ENCODE assay signal across 8 cellular contexts in the genomic region with DNA sequence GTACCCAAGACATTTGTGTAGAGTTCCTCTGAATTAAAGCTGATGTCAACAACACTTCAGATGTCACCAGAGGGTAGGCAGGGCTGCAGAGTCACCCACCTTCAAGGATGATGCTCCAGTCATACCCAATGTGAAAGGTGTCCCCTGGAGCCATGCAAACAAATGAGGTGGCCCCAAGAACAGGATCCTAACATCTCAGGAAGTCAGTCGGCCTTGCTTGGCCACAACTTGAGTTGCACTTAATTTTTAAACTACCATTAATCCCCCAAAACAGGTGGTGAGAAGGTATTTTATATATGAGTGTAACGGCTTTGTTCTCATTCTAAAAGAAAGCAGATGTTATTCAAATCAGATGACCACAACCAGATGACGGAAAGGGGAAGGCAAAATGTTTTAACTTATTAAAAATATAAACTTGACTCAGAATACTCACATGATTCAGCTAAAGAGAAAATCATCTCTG. TPM values are rescaled to one million over a fixed set of nuclear protein-coding genes. Genes with fewer than 3 reads are reported as not detected.
DNase-seq lines count a peak whose midpoint lies in the region; ATAC-seq and TF ChIP-seq lines count a peak whose summit lies in the region.

No MANE protein-coding gene starts in this region.

- H4K91ac ChIP-seq in IMR-90 (ENCODE audit: insufficient read depth, low read depth, low read length): no peak overlapping the region

- WGBS in IMR-90 (ENCODE audit: extremely low coverage in 2 of 2, insufficient read length in 1 of 2), 2 experiments: no CpG with 5 or more reads among the region's 3 CpGs

- H2BK20ac ChIP-seq in IMR-90 (ENCODE audit: low read depth, low read length): no peak overlapping the region

- no peak overlapping the region for H3K27ac ChIP-seq in IMR-90 (ENCODE audit: insufficient read depth, low read length)
- no peak overlapping the region for H3K27ac ChIP-seq in left ventricle myocardium inferior (replicated peaks)
- no peak overlapping the region for H3K27ac ChIP-seq in uterus

- dilution Hi-C loops in IMR-90 (cut with HindIII; ENCODE audit: low sequenced_read_pairs, unreplicated experiment): no loop called here

- POLR2A ChIA-PET in IMR-90 (lab: Charles Lee; ENCODE audit: unreplicated experiment): no interaction called here

- H3K23ac ChIP-seq in IMR-90 (ENCODE audit: low read depth, low read length): no peak overlapping the region

- H3K4me3 ChIP-seq in IMR-90 (ENCODE audit: insufficient read depth, low read depth, low read length) (no peak overlapping the region), left ventricle myocardium inferior (no peak overlapping the region), uterus (no peak overlapping the region)

- no TSS peak for BruUV-seq in IMR-90 (replicated peaks; lab: Mats Ljungman, UMichigan)

- H4K5ac ChIP-seq in IMR-90 (ENCODE audit: low read depth, low read length): no peak overlapping the region

- H3K56ac ChIP-seq in IMR-90 (ENCODE audit: extremely low read depth, insufficient read depth, low read length): no peak overlapping the region

- H3K9ac ChIP-seq in IMR-90 (ENCODE audit: low read depth, low read length): no peak overlapping the region

- TF ChIP-seq POLR2A in IMR-90 (IDR thresholded peaks at IDR 0.05; ENCODE audit: low read depth, low read length): no peak
- TF ChIP-seq POLR2A in uterus (IDR thresholded peaks at IDR 0.05): no peak

- no peak overlapping the region for H2AFZ ChIP-seq in IMR-90 (replicated peaks; ENCODE audit: low read length, poor library complexity)

- no peak overlapping the region for H3K4ac ChIP-seq in IMR-90 (ENCODE audit: low read depth, low read length)

- ATAC-seq in GM18858 (IDR thresholded peaks at IDR 0.05; ENCODE audit: unreplicated experiment) (peak; percentile 40), GM21619 (IDR thresholded peaks at IDR 0.05; ENCODE audit: unreplicated experiment) (peak; percentile 55), IMR-90 (ENCODE audit: low read depth) (no peak), esophagus mucosa (peak; percentile 43)

- H4K8ac ChIP-seq in IMR-90 (ENCODE audit: low read depth in 2 of 2, low read length in 2 of 2): no peak overlapping the region

- CTCF ChIA-PET in IMR-90 (lab: Yijun Ruan, JAX): no interaction called here

- H2BK120ac ChIP-seq in IMR-90 (ENCODE audit: low read depth, low read length): no peak overlapping the region

- no peaks in the 10 kb centered on the region for H3K27me3 ChIP-seq in IMR-90 (ENCODE audit: control insufficient read depth, insufficient read depth, low read length)
- H3K27me3 ChIP-seq in left ventricle myocardium inferior (ENCODE audit: low read depth): no peaks in the 10 kb centered on the region
- H3K27me3 ChIP-seq in uterus: no peaks in the 10 kb centered on the region

- in situ Hi-C loops in IMR-90 (cut with MboI; ENCODE audit: low sequenced_read_pairs): no loop called here

- H2AK5ac ChIP-seq in IMR-90 (ENCODE audit: low read depth, low read length): no peak overlapping the region

- H3K14ac ChIP-seq in IMR-90 (replicated peaks; ENCODE audit: low read depth, low read length): no peak overlapping the region

- no peak overlapping the region for H2AK9ac ChIP-seq in IMR-90 (replicated peaks; ENCODE audit: low read depth, low read length, poor library complexity)

- H3K4me1 ChIP-seq in IMR-90 (ENCODE audit: control insufficient read depth, insufficient read depth, low read length) (peaks cover 18% of the 10 kb centered on the region), left ventricle myocardium inferior (peaks cover 25% of the 10 kb centered on the region), uterus (peaks cover 0 to 5% of the 10 kb centered on the region in 2 donors)

- peaks cover 0 to 5% of the 10 kb centered on the region in 2 experiments; a peak in 2 of 4 replicates for H3K79me1 ChIP-seq in IMR-90 (ENCODE audit: low read depth in 1 of 2, low read length in 2 of 2)

- intact Hi-C loops in IMR-90 (cut with micrococcal nuclease): no loop called here
- intact Hi-C loops in left ventricle myocardium inferior (cut with micrococcal nuclease): no loop called here
- intact Hi-C loops in uterus (cut with DNase I; ENCODE audit: low total_unique reads): no loop called here

- no peak overlapping the region for H3K18ac ChIP-seq in IMR-90 (ENCODE audit: low read depth, low read length)

- no peaks in the 10 kb centered on the region for H3K36me3 ChIP-seq in IMR-90 (ENCODE audit: control insufficient read depth, insufficient read depth, low read length)
- no peaks in the 10 kb centered on the region for H3K36me3 ChIP-seq in left ventricle myocardium inferior
- no peaks in the 10 kb centered on the region for H3K36me3 ChIP-seq in uterus

- H3K4me2 ChIP-seq in IMR-90 (ENCODE audit: low read depth, low read length): no peak overlapping the region

- H3K9me1 ChIP-seq in IMR-90 (ENCODE audit: insufficient read depth, low read length): peaks cover 10% of the 10 kb centered on the region

- DNase-seq in IMR-90 (no peak), DMS 273 (lab: John Stamatoyannopoulos, UW; ENCODE audit: unreplicated experiment) (no peak), left ventricle myocardium inferior (no peak), uterus (no peak), A172 (ENCODE audit: low spot score) (no peak)

- TF ChIP-seq CTCF in IMR-90 (conservative IDR thresholded peaks at IDR 0.05; ENCODE audit: low read depth, low read length) (no peak), left ventricle myocardium inferior (IDR thresholded peaks at IDR 0.05; ENCODE audit: borderline replicate concordance) (no peak), uterus (IDR thresholded peaks at IDR 0.05) (no peak)

- no peak overlapping the region for H2BK5ac ChIP-seq in IMR-90 (ENCODE audit: low read depth, low read length, poor library complexity, severe bottlenecking)

- H4K20me1 ChIP-seq in IMR-90 (ENCODE audit: insufficient read depth, low read length): no peaks in the 10 kb centered on the region

- H3K9me3 ChIP-seq in IMR-90 (ENCODE audit: control insufficient read depth, insufficient read depth, low read length): no peaks in the 10 kb centered on the region
- no peaks in the 10 kb centered on the region for H3K9me3 ChIP-seq in left ventricle myocardium inferior (replicated peaks)
- H3K9me3 ChIP-seq in uterus: no peaks in the 10 kb centered on the region

- TF ChIP-seq RAD21 in IMR-90 (IDR thresholded peaks at IDR 0.05; ENCODE audit: low read length): no peak

- H2BK15ac ChIP-seq in IMR-90 (ENCODE audit: low read depth, low read length): 0 out of 3 replicates have a peak overlapping the region, but pooled peaks have one; percentile 65

TF ChIP-seq in IMR-90, 13 proteins besides CTCF, POLR2A, EP300 and RAD21:
- TF ChIP-seq CHD1 (IDR thresholded peaks at IDR 0.05; ENCODE audit: low read depth, low read length) (no peak), NFE2L2 (IDR thresholded peaks at IDR 0.05; ENCODE audit: low read depth, low read length) (no peak)
- TF ChIP-seq, protein P1, sequence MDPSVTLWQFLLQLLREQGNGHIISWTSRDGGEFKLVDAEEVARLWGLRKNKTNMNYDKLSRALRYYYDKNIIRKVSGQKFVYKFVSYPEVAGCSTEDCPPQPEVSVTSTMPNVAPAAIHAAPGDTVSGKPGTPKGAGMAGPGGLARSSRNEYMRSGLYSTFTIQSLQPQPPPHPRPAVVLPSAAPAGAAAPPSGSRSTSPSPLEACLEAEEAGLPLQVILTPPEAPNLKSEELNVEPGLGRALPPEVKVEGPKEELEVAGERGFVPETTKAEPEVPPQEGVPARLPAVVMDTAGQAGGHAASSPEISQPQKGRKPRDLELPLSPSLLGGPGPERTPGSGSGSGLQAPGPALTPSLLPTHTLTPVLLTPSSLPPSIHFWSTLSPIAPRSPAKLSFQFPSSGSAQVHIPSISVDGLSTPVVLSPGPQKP (IDR thresholded peaks at IDR 0.05; ENCODE audit: borderline replicate concordance, low read depth, low read length): no peak
- TF ChIP-seq, protein P2, sequence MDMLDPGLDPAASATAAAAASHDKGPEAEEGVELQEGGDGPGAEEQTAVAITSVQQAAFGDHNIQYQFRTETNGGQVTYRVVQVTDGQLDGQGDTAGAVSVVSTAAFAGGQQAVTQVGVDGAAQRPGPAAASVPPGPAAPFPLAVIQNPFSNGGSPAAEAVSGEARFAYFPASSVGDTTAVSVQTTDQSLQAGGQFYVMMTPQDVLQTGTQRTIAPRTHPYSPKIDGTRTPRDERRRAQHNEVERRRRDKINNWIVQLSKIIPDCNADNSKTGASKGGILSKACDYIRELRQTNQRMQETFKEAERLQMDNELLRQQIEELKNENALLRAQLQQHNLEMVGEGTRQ (IDR thresholded peaks at IDR 0.05; ENCODE audit: low read depth, low read length): no peak

RNA-seq across cellular contexts. Expression of a gene that starts 21.1 kb away (rescaled TPM):
- 6.1 TPM in 2 replicates for total RNA-seq in IMR-90 (2012; rRNA removed)
- polyA plus RNA-seq in IMR-90 (2012; rRNA removed): 7.0 and 9.1 TPM in 2 replicates
- 2.8 and 2.9 TPM in 2 replicates for polyA plus RNA-seq in IMR-90 (2012; cell fraction: cytosol; rRNA removed)
- 1.4 and 6.8 TPM in 2 replicates for polyA plus RNA-seq in IMR-90 (2012; cell fraction: nucleus; rRNA removed; ENCODE audit: low replicate concordance)
- 576 TPM for total RNA-seq in esophagus mucosa
- total RNA-seq in left ventricle myocardium inferior: 23.4 TPM
- total RNA-seq in uterus: 10 to 100 TPM in 2 of 4 donors, 1 to 10 TPM in 2; 7.7 to 28.2 (median 17.2) TPM
- 12.9 and 15.0 TPM in 2 replicates for total RNA-seq in A172 (2014; rRNA removed; shearing (Covaris generic))

RNA-seq across cellular contexts. Expression of a gene that starts 40.4 kb away (rescaled TPM):
- 2.3 and 2.5 TPM in 2 replicates for total RNA-seq in IMR-90 (2012; rRNA removed)
- polyA plus RNA-seq in IMR-90 (2012; rRNA removed): 2.2 and 2.3 TPM in 2 replicates
- 1.1 and 1.5 TPM in 2 replicates for polyA plus RNA-seq in IMR-90 (2012; cell fraction: cytosol; rRNA removed)
- polyA plus RNA-seq in IMR-90 (2012; cell fraction: nucleus; rRNA removed; ENCODE audit: low replicate concordance): 1.1 and 3.5 TPM in 2 replicates
- total RNA-seq in esophagus mucosa: 8.4 TPM
- total RNA-seq in left ventricle myocardium inferior: 3.5 TPM
- 10 to 100 TPM in 2 of 4 donors, 1 to 10 TPM in 2; 8.7 to 17.7 (median 10.8) TPM for total RNA-seq in uterus
- total RNA-seq in A172 (2014; rRNA removed; shearing (Covaris generic)): not detected in 2 replicates

Comparison
In these comparisons a context has a peak if more than half of its experiments do, and no peak if none do; other contexts are left out.
1. RNA of a gene that starts 21.1 kb away (total RNA-seq): 576 TPM in esophagus mucosa (single experiment); 7.7 to 28.2 TPM in uterus, 23.4 TPM in left ventricle myocardium inferior (single experiment), 12.9 to 15.0 TPM in A172 and 6.1 TPM in IMR-90; every median in the first group is over 10 times any median in the second.